Comparison of ENCODE assay signal across 19 cellular contexts in genomic region chr10:60809157-60809556, GRCh38. TPM values are rescaled to one million over a fixed set of nuclear protein-coding genes. Genes with fewer than 3 reads are reported as not detected.
DNase-seq lines count a peak whose midpoint lies in the region; ATAC-seq and TF ChIP-seq lines count a peak whose summit lies in the region.
"Had no signal": no experiment of that assay in that cellular context is flagged by ENCODE, and none has a peak within 500 bp of the region (broad histone marks: within the 10 kb centered on the region; RNA-seq: fewer than 3 reads in every experiment).

No MANE protein-coding gene starts in this region.

- no peaks in the 10 kb centered on the region for H3K4me1 ChIP-seq in MM.1S (ENCODE audit: low read length)
- H3K4me1 ChIP-seq: right lobe of liver had no signal

- H3F3A ChIP-seq in MM.1S (ENCODE audit: insufficient read depth, low read length), result no peaks in the 10 kb centered on the region

- DNase-seq in GM04504 (ENCODE audit: low read depth), result peak; percentile 75
- DNase-seq in NOMO-1 treated with dmso at 0.1 percent for 144 hours (lab: John Stamatoyannopoulos, UW; ENCODE audit: unreplicated experiment), result peak; percentile 30
- DNase-seq in skeletal muscle cell (ENCODE audit: low read depth), result peak; percentile 73
- no peak for DNase-seq in stimulated activated CD4-positive, alpha-beta T cell treated with anti-CD3 and anti-CD28 coated beads, Interleukin-4, amount 100 ng/mL, for 4 hours
- no peak for DNase-seq in posterior cingulate gyrus
- no peak for DNase-seq in MM.1S
- DNase-seq in stimulated activated naive B cell treated with anti-CD40 and anti-IgM and Interleukin-4, amounts not matched to agents 10 μg/mL and 1 μg/mL and 100 μg/mL, for 72 hours, result no peak
- DNase-seq: activated CD4-positive, alpha-beta T cell treated with anti-CD3 and anti-CD28 coated beads, Interleukin-2, amount 10 ng/mL, durations not matched to agents 7 days and 5 days; CD4-positive, alpha-beta T cell; dorsolateral prefrontal cortex; head of caudate nucleus; MG63; right lobe of liver; stimulated activated naive CD8-positive, alpha-beta T cell treated with anti-CD3 and anti-CD28 coated beads, Interleukin-15, Interleukin-2, amounts not matched to agents 100 U/mL and 50 U/mL, for 24 hours had no signal

- intact Hi-C loops in posterior cingulate gyrus (cut with DNase I), result no loop called here

- H3K4me2 ChIP-seq in MM.1S (ENCODE audit: low read depth, low read length), result no peak overlapping the region

- H3K4me3 Mint-ChIP-seq in stimulated activated naive B cell treated with anti-CD40 and anti-IgM and Interleukin-4, amounts not matched to agents 10 μg/mL and 1 μg/mL and 100 μg/mL, for 72 hours, result no peak overlapping the region
- H3K4me3 Mint-ChIP-seq: activated CD4-positive, alpha-beta T cell treated with anti-CD3 and anti-CD28 coated beads, Interleukin-2, amount 10 ng/mL, durations not matched to agents 7 days and 5 days; activated T-helper 1 cell treated with anti-CD3 and anti-CD28 coated beads, Interleukin-12 subunit alpha, Interleukin-12 subunit beta, Interleukin-2, Interleukin-4 antibody, amounts not matched to agents 30 ng/mL and 10 ng/mL and 1 ng/mL, durations not matched to agents 14 hours and 24 hours and 36 hours; CD4-positive, alpha-beta T cell; nephron had no signal

- H4K20me1 ChIP-seq in MM.1S (ENCODE audit: insufficient read depth, low read length), result no peaks in the 10 kb centered on the region

- H3K4me3 ChIP-seq in skeletal muscle cell (ENCODE audit: low read depth, low read length) (no peak overlapping the region), MM.1S (ENCODE audit: low read length) (no peak overlapping the region)
- H3K4me3 ChIP-seq: dorsolateral prefrontal cortex, MG63, right lobe of liver had no signal

- no peak overlapping the region for H3K27ac Mint-ChIP-seq in stimulated activated naive B cell treated with anti-CD40 and anti-IgM and Interleukin-4, amounts not matched to agents 10 μg/mL and 1 μg/mL and 100 μg/mL, for 72 hours
- H3K27ac Mint-ChIP-seq: activated CD4-positive, alpha-beta T cell treated with anti-CD3 and anti-CD28 coated beads, Interleukin-2, amount 10 ng/mL, durations not matched to agents 7 days and 5 days; activated T-helper 1 cell treated with anti-CD3 and anti-CD28 coated beads, Interleukin-12 subunit alpha, Interleukin-12 subunit beta, Interleukin-2, Interleukin-4 antibody, amounts not matched to agents 30 ng/mL and 10 ng/mL and 1 ng/mL, durations not matched to agents 14 hours and 24 hours and 36 hours; CD4-positive, alpha-beta T cell had no signal

- TF ChIP-seq CTCF in MM.1S (IDR thresholded peaks at IDR 0.05; ENCODE audit: low read length), result no peak

- no peaks in the 10 kb centered on the region for H3K4me1 Mint-ChIP-seq in stimulated activated naive B cell treated with anti-CD40 and anti-IgM and Interleukin-4, amounts not matched to agents 10 μg/mL and 1 μg/mL and 100 μg/mL, for 72 hours
- H3K4me1 Mint-ChIP-seq: activated CD4-positive, alpha-beta T cell treated with anti-CD3 and anti-CD28 coated beads, Interleukin-2, amount 10 ng/mL, durations not matched to agents 7 days and 5 days had no signal

- no peak overlapping the region for H3K27ac ChIP-seq in MM.1S (ENCODE audit: low read length)
- H3K27ac ChIP-seq: right lobe of liver had no signal

- H3K36me3 Mint-ChIP-seq in stimulated activated naive B cell treated with anti-CD40 and anti-IgM and Interleukin-4, amounts not matched to agents 10 μg/mL and 1 μg/mL and 100 μg/mL, for 72 hours, result no peaks in the 10 kb centered on the region

- no peak overlapping the region for H3K9ac ChIP-seq in MM.1S (ENCODE audit: low read length)

- no peaks in the 10 kb centered on the region for H3K79me2 ChIP-seq in MM.1S (ENCODE audit: low read length)

- H3K36me3 ChIP-seq in MM.1S (replicated peaks; ENCODE audit: insufficient read depth, low read length), result no peaks in the 10 kb centered on the region
- H3K36me3 ChIP-seq: MG63, right lobe of liver had no signal

- H3K27me3 ChIP-seq in MM.1S (replicated peaks; ENCODE audit: insufficient read depth, low read length), result no peaks in the 10 kb centered on the region
- H3K27me3 ChIP-seq: MG63, right lobe of liver had no signal

- H3K9me3 Mint-ChIP-seq in stimulated activated naive B cell treated with anti-CD40 and anti-IgM and Interleukin-4, amounts not matched to agents 10 μg/mL and 1 μg/mL and 100 μg/mL, for 72 hours, result no peaks in the 10 kb centered on the region
- H3K9me3 Mint-ChIP-seq: activated CD4-positive, alpha-beta T cell treated with anti-CD3 and anti-CD28 coated beads, Interleukin-2, amount 10 ng/mL, durations not matched to agents 7 days and 5 days; activated T-helper 1 cell treated with anti-CD3 and anti-CD28 coated beads, Interleukin-12 subunit alpha, Interleukin-12 subunit beta, Interleukin-2, Interleukin-4 antibody, amounts not matched to agents 30 ng/mL and 10 ng/mL and 1 ng/mL, durations not matched to agents 14 hours and 24 hours and 36 hours; CD4-positive, alpha-beta T cell; nephron had no signal

- peak; percentile 68 for ATAC-seq in esophagus mucosa
- no peak for ATAC-seq in stimulated activated naive B cell treated with anti-CD40 and anti-IgM and Interleukin-4, amounts not matched to agents 10 μg/mL and 1 μg/mL and 100 μg/mL, for 72 hours (replicated peaks)
- ATAC-seq: left lobe of liver; Panc1; stimulated activated naive CD8-positive, alpha-beta T cell treated with anti-CD3 and anti-CD28 coated beads, Interleukin-15, Interleukin-2, amounts not matched to agents 100 U/mL and 50 U/mL, for 24 hours had no signal

- no peaks in the 10 kb centered on the region for H3K9me3 ChIP-seq in MM.1S (replicated peaks; ENCODE audit: insufficient read depth, low read length)
- H3K9me3 ChIP-seq: MG63, right lobe of liver had no signal

- no peaks in the 10 kb centered on the region for H3K9me2 ChIP-seq in MM.1S (replicated peaks; ENCODE audit: insufficient read depth, low read length)

- H3K27me3 Mint-ChIP-seq in stimulated activated naive B cell treated with anti-CD40 and anti-IgM and Interleukin-4, amounts not matched to agents 10 μg/mL and 1 μg/mL and 100 μg/mL, for 72 hours, result no peaks in the 10 kb centered on the region
- H3K27me3 Mint-ChIP-seq: activated CD4-positive, alpha-beta T cell treated with anti-CD3 and anti-CD28 coated beads, Interleukin-2, amount 10 ng/mL, durations not matched to agents 7 days and 5 days; CD4-positive, alpha-beta T cell had no signal

- H2AFZ ChIP-seq in MM.1S (ENCODE audit: low read length), result no peak overlapping the region

RNA-seq across cellular contexts. Expression of gene CDK1, which starts 30.9 kb away (rescaled TPM):
- 25.2 TPM for total RNA-seq in esophagus mucosa

Comparison
In these comparisons a context has a peak if more than half of its experiments do, and no peak if none do; other contexts are left out.
1. DNase-seq: peak in GM04504 (single experiment), NOMO-1 treated with dmso at 0.1 percent for 144 hours (single experiment) and skeletal muscle cell (single experiment); none in stimulated activated CD4-positive, alpha-beta T cell treated with anti-CD3 and anti-CD28 coated beads, Interleukin-4, amount 100 ng/mL, for 4 hours (0 of 2), posterior cingulate gyrus (0 of 10), MM.1S (single experiment) and stimulated activated naive B cell treated with anti-CD40 and anti-IgM and Interleukin-4, amounts not matched to agents 10 μg/mL and 1 μg/mL and 100 μg/mL, for 72 hours (single experiment).